17 cellular contexts compared by ENCODE assay signal in the genomic region with DNA sequence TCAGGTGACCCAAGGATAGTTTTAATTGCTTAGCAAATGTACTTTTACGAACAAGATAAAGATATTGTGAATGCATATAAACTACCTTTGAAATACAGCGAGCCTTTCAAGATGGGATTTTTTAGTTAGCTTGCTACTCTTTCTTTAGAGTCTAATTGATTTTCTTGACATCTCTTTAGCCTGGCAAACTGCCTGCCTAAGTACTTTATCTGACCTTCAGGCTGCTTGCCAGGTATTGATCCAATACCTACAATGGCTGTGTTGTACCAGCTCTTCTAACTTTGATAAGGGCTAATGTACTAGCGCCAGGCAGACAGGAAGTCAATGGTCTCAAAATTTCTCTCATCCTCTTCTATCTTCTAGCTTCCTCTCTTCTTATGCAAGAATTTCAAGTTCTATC.
"Had no signal": no experiment of that assay in that cellular context is flagged by ENCODE, and none has a peak within 500 bp of the region (broad histone marks: within the 10 kb centered on the region; RNA-seq: fewer than 3 reads in every experiment).

No MANE protein-coding gene starts in this region.

- ATAC-seq: activated CD8-positive, alpha-beta memory T cell treated with anti-CD3 and anti-CD28 coated beads, Interleukin-2, amount 10 ng/mL, durations not matched to agents 7 days and 5 days; right cardiac atrium; stimulated activated naive CD8-positive, alpha-beta T cell treated with anti-CD3 and anti-CD28 coated beads, Interleukin-15, amount 100 ng/mL, for 72 hours had no signal

- H3K27ac ChIP-seq: ascending aorta, prostate gland, testis, upper lobe of left lung had no signal

- H3K36me3 ChIP-seq: ascending aorta, prostate gland, upper lobe of left lung had no signal

- H3K4me3 ChIP-seq: ascending aorta, prostate gland, smooth muscle cell, testis, upper lobe of left lung had no signal

- H3K4me1 ChIP-seq: ascending aorta, prostate gland, testis, upper lobe of left lung had no signal

- H3K9me3 ChIP-seq: ascending aorta, prostate gland, testis, upper lobe of left lung had no signal

- H3K36me3 Mint-ChIP-seq: activated CD8-positive, alpha-beta memory T cell treated with anti-CD3 and anti-CD28 coated beads, Interleukin-2, amount 10 ng/mL, durations not matched to agents 7 days and 5 days had no signal

- H3K4me3 Mint-ChIP-seq: activated CD8-positive, alpha-beta memory T cell treated with anti-CD3 and anti-CD28 coated beads, Interleukin-2, amount 10 ng/mL, durations not matched to agents 7 days and 5 days; activated naive CD4-positive, alpha-beta T cell treated with anti-CD3 and anti-CD28 coated beads, Interleukin-2, amount 10 ng/mL, durations not matched to agents 7 days and 5 days; dendritic cell treated with granulocyte-macrophage colony-stimulating factor and Interleukin-4, amounts not matched to agents 40 ng/mL and 50 ng/mL, for 4 days; stimulated activated naive CD8-positive, alpha-beta T cell treated with anti-CD3 and anti-CD28 coated beads, Interleukin-15, amount 100 ng/mL, for 72 hours had no signal

- H3K27ac Mint-ChIP-seq: activated CD8-positive, alpha-beta memory T cell treated with anti-CD3 and anti-CD28 coated beads, Interleukin-2, amount 10 ng/mL, durations not matched to agents 7 days and 5 days; activated naive CD4-positive, alpha-beta T cell treated with anti-CD3 and anti-CD28 coated beads, Interleukin-2, amount 10 ng/mL, durations not matched to agents 7 days and 5 days; activated T-helper 2 cell treated with anti-CD3 and anti-CD28 coated beads, Interferon-gamma antibody, Interleukin-2, Interleukin-4, amounts not matched to agents 10 μg/mL and 5 μg/mL and 100 μg/mL, durations not matched to agents 14 hours and 24 hours and 36 hours; dendritic cell treated with granulocyte-macrophage colony-stimulating factor and Interleukin-4, amounts not matched to agents 40 ng/mL and 50 ng/mL, for 4 days; stimulated activated naive CD8-positive, alpha-beta T cell treated with anti-CD3 and anti-CD28 coated beads, Interleukin-15, amount 100 ng/mL, for 72 hours had no signal

- H3K27me3 ChIP-seq: ascending aorta, testis, upper lobe of left lung had no signal

- H3K4me1 Mint-ChIP-seq: activated CD8-positive, alpha-beta memory T cell treated with anti-CD3 and anti-CD28 coated beads, Interleukin-2, amount 10 ng/mL, durations not matched to agents 7 days and 5 days; stimulated activated naive CD8-positive, alpha-beta T cell treated with anti-CD3 and anti-CD28 coated beads, Interleukin-15, amount 100 ng/mL, for 72 hours had no signal

- H3K9me3 Mint-ChIP-seq: activated T-helper 2 cell treated with anti-CD3 and anti-CD28 coated beads, Interferon-gamma antibody, Interleukin-2, Interleukin-4, amounts not matched to agents 10 μg/mL and 5 μg/mL and 100 μg/mL, durations not matched to agents 14 hours and 24 hours and 36 hours; dendritic cell treated with granulocyte-macrophage colony-stimulating factor and Interleukin-4, amounts not matched to agents 40 ng/mL and 50 ng/mL, for 4 days; stimulated activated naive CD8-positive, alpha-beta T cell treated with anti-CD3 and anti-CD28 coated beads, Interleukin-15, amount 100 ng/mL, for 72 hours had no signal

- DNase-seq: activated CD4-positive, alpha-beta T cell treated with anti-CD3 and anti-CD28 coated beads, Interleukin-2, amount 50 U/mL, for 48 hours; activated CD8-positive, alpha-beta memory T cell treated with anti-CD3 and anti-CD28 coated beads, Interleukin-2, amount 10 ng/mL, durations not matched to agents 7 days and 5 days; activated naive CD4-positive, alpha-beta T cell treated with anti-CD3 and anti-CD28 coated beads, Interleukin-2, amount 10 ng/mL, durations not matched to agents 7 days and 5 days; activated T-cell treated with anti-CD3 and anti-CD28 coated beads, Interleukin-2, amount 50 U/mL, for 1 hour; effector memory CD4-positive, alpha-beta T cell; foreskin fibroblast; right cardiac atrium; stimulated activated naive CD8-positive, alpha-beta T cell treated with anti-CD3 and anti-CD28 coated beads, Interleukin-15, amount 100 ng/mL, for 72 hours; T1000; testis; upper lobe of left lung had no signal

- FAIRE-seq: bronchial epithelial cell had no signal
